21 cellular contexts compared by ENCODE assay signal in genomic region chr20:25462166-25462565, GRCh38. TPM values are rescaled to one million over a fixed set of nuclear protein-coding genes. Genes with fewer than 3 reads are reported as not detected.
DNase-seq lines count a peak whose midpoint lies in the region; ATAC-seq and TF ChIP-seq lines count a peak whose summit lies in the region.
"Had no signal": no experiment of that assay in that cellular context is flagged by ENCODE, and none has a peak within 500 bp of the region (broad histone marks: within the 10 kb centered on the region; RNA-seq: fewer than 3 reads in every experiment).

No MANE protein-coding gene starts in this region.

- TF ChIP-seq CTCF in H9 (conservative IDR thresholded peaks at IDR 0.05) (no peak), endodermal cell (conservative IDR thresholded peaks at IDR 0.05) (no peak), progenitor cell of endocrine pancreas (IDR thresholded peaks at IDR 0.05; ENCODE audit: unreplicated experiment) (no peak), omental fat pad (IDR thresholded peaks at IDR 0.05) (no peak)
- no peak for TF ChIP-seq CTCF in activated CD8-positive, alpha-beta T cell treated with anti-CD3 and anti-CD28 coated beads for 36 hours (IDR thresholded peaks at IDR 0.05)

- H3K27me3 ChIP-seq in H9 (ENCODE audit: insufficient read depth, low read length): no peaks in the 10 kb centered on the region
- H3K27me3 ChIP-seq in endodermal cell (ENCODE audit: control insufficient read depth, insufficient read depth, low read length, poor library complexity, severe bottlenecking): no peaks in the 10 kb centered on the region
- H3K27me3 ChIP-seq: SJSA1 had no signal

- H3K9ac ChIP-seq in H9 (ENCODE audit: extremely low read depth, insufficient read length, low read length): no peak overlapping the region
- H3K9ac ChIP-seq in endodermal cell (ENCODE audit: extremely low read depth, low read length, poor library complexity, severe bottlenecking): no peak overlapping the region

- no peak overlapping the region for H4K8ac ChIP-seq in H9 (replicated peaks; ENCODE audit: insufficient read length, low read depth, low read length)

- H2BK12ac ChIP-seq in H9 (ENCODE audit: insufficient read length, low read depth, low read length): no peak overlapping the region

- CTCF ChIA-PET in activated CD8-positive, alpha-beta T cell treated with anti-CD3 and anti-CD28 coated beads for 36 hours (lab: Charles Lee): interaction anchor here (1.7 kb wide), 1 partner anchor 8 kb away, joined by 5 read pairs; no protein-coding TSS in a partner anchor

- peaks cover 3 to 11% of the 10 kb centered on the region in 2 experiments; a peak in 3 of 4 replicates for H3K4me1 Mint-ChIP-seq in H9
- no peaks in the 10 kb centered on the region for H3K4me1 Mint-ChIP-seq in endodermal cell
- H3K4me1 Mint-ChIP-seq in progenitor cell of endocrine pancreas (ENCODE audit: low read depth): no peaks in the 10 kb centered on the region
- H3K4me1 Mint-ChIP-seq in activated CD8-positive, alpha-beta T cell treated with anti-CD3 and anti-CD28 coated beads for 36 hours (ENCODE audit: low read depth): no peaks in the 10 kb centered on the region
- H3K4me1 Mint-ChIP-seq: CD8-positive, alpha-beta memory T cell had no signal

- no peak overlapping the region for H3K4me3 ChIP-seq in endodermal cell (ENCODE audit: low read length)
- H3K4me3 ChIP-seq: SJSA1 had no signal

- peaks cover 61 to 86% (median 85%) of the 10 kb centered on the region in 3 experiments for H3K36me3 Mint-ChIP-seq in H9 (ENCODE audit: insufficient read depth in 1 of 3, low read depth in 3 of 3)
- H3K36me3 Mint-ChIP-seq in endodermal cell (ENCODE audit: low read depth): peaks cover 78% of the 10 kb centered on the region
- peaks cover 34% of the 10 kb centered on the region for H3K36me3 Mint-ChIP-seq in progenitor cell of endocrine pancreas (ENCODE audit: insufficient read depth)
- H3K36me3 Mint-ChIP-seq in activated CD8-positive, alpha-beta T cell treated with anti-CD3 and anti-CD28 coated beads for 36 hours (ENCODE audit: low read depth): no peaks in the 10 kb centered on the region

- H2AFZ ChIP-seq in H9 (ENCODE audit: low read length): no peak overlapping the region

- ATAC-seq in omental fat pad (ENCODE audit: low FRiP score): no peak
- ATAC-seq in activated CD8-positive, alpha-beta T cell treated with anti-CD3 and anti-CD28 coated beads for 36 hours: no peak
- ATAC-seq: HCT116 had no signal

- no peak overlapping the region for H3K27ac ChIP-seq in H9 (ENCODE audit: insufficient read length, low read depth, low read length)
- H3K27ac ChIP-seq in endodermal cell (ENCODE audit: low read depth, low read length): no peak overlapping the region
- H3K27ac ChIP-seq: SJSA1 had no signal

- no peaks in the 10 kb centered on the region for H4K20me1 ChIP-seq in H9 (ENCODE audit: control insufficient read depth, insufficient read depth, insufficient read length)

- H3T11ph ChIP-seq in H9 (ENCODE audit: low read length): no peak overlapping the region

- H4K5ac ChIP-seq in H9 (ENCODE audit: insufficient read length, low read depth, low read length): no peak overlapping the region

- intact Hi-C loops in activated CD8-positive, alpha-beta T cell treated with anti-CD3 and anti-CD28 coated beads for 36 hours (cut with micrococcal nuclease): loop anchor here (10.0 kb wide), 1 partner anchor 63 kb away; no protein-coding TSS in a partner anchor

- no peaks in the 10 kb centered on the region for H3K23me2 ChIP-seq in H9 (ENCODE audit: insufficient read length, low read depth, low read length, poor library complexity, severe bottlenecking)

- H3K56ac ChIP-seq in H9 (ENCODE audit: insufficient read length, low read depth, low read length): no peak overlapping the region

- no peaks in the 10 kb centered on the region for H3K79me1 ChIP-seq in H9 (ENCODE audit: insufficient read depth, low read depth, low read length, poor library complexity, severe bottlenecking)

- H3K18ac ChIP-seq in H9 (ENCODE audit: insufficient read length, low read depth, low read length): no peak overlapping the region

- no peak overlapping the region for H4K91ac ChIP-seq in H9 (ENCODE audit: insufficient read length, low read depth, low read length)

- H3K4me1 ChIP-seq in H9 (ENCODE audit: insufficient read depth, low read length) (no peaks in the 10 kb centered on the region), endodermal cell (ENCODE audit: control insufficient read depth, insufficient read depth, low read length) (no peaks in the 10 kb centered on the region)
- H3K4me1 ChIP-seq: SJSA1 had no signal

- H3K9me3 Mint-ChIP-seq in H9: no peaks in the 10 kb centered on the region; a peak in 1 of 5 replicates
- no peaks in the 10 kb centered on the region for H3K9me3 Mint-ChIP-seq in endodermal cell
- no peaks in the 10 kb centered on the region for H3K9me3 Mint-ChIP-seq in progenitor cell of endocrine pancreas (ENCODE audit: low read depth)
- H3K9me3 Mint-ChIP-seq in activated CD8-positive, alpha-beta T cell treated with anti-CD3 and anti-CD28 coated beads for 36 hours: no peaks in the 10 kb centered on the region
- H3K9me3 Mint-ChIP-seq: CD8-positive, alpha-beta memory T cell; IgD-negative memory B cell had no signal

- peaks cover 86% of the 10 kb centered on the region for H3K36me3 ChIP-seq in endodermal cell (ENCODE audit: control insufficient read depth, insufficient read depth, low read length)

- H2BK5ac ChIP-seq in H9 (ENCODE audit: insufficient read length, low read length): no peak overlapping the region

- H3K27me3 Mint-ChIP-seq in H9 (ENCODE audit: low read depth): no peaks in the 10 kb centered on the region
- H3K27me3 Mint-ChIP-seq in endodermal cell (ENCODE audit: insufficient read depth): no peaks in the 10 kb centered on the region
- no peaks in the 10 kb centered on the region for H3K27me3 Mint-ChIP-seq in progenitor cell of endocrine pancreas
- no peaks in the 10 kb centered on the region for H3K27me3 Mint-ChIP-seq in activated CD8-positive, alpha-beta T cell treated with anti-CD3 and anti-CD28 coated beads for 36 hours

- no peak overlapping the region for H2AK5ac ChIP-seq in H9 (ENCODE audit: insufficient read length, low read length)

- H3K4ac ChIP-seq in H9 (ENCODE audit: low read depth, low read length): no peak overlapping the region

- H3K79me2 ChIP-seq in H9 (ENCODE audit: insufficient read depth, low read length): no peaks in the 10 kb centered on the region

- DNase-seq in CD1c-positive myeloid dendritic cell (ENCODE audit: extremely low spot score) (peak; percentile 72), H9 (no peak), endodermal cell (no peak), progenitor cell of endocrine pancreas (ENCODE audit: low spot score, unreplicated experiment) (no peak), omental fat pad (ENCODE audit: low spot score) (no peak)
- no peak for DNase-seq in activated CD4-positive, alpha-beta T cell treated with anti-CD3 and anti-CD28 coated beads, Interleukin-2, amount 50 U/mL, for 1 hour
- no peak for DNase-seq in activated CD8-positive, alpha-beta T cell treated with anti-CD3 and anti-CD28 coated beads for 36 hours
- DNase-seq: C1 segment of cervical spinal cord; Calu3; CD8-positive, alpha-beta memory T cell; DMS153; NCI-H1694; NCI-H2081; NCI-H2171; NCI-H345; NCI-H524; NCI-H774; NK-92 treated with Interleukin-12 subunit alpha and Interleukin-12 subunit beta, amount 100 ng/mL, for 24 hours had no signal

- H3K4me2 ChIP-seq in H9 (ENCODE audit: insufficient read depth, insufficient read length, low read length): no peak overlapping the region

- no CpG with 5 or more reads among the region's 7 CpGs for WGBS in H9 (ENCODE audit: extremely low coverage, insufficient read length, low lambda C conversion rate)
- 88 to 95% methylated on average over 6 to 7 of the region's 7 CpGs for WGBS in endodermal cell (ENCODE audit: insufficient coverage in 1 of 2, insufficient read length in 1 of 2), 2 experiments

- POLR2A ChIA-PET in activated CD8-positive, alpha-beta T cell treated with anti-CD3 and anti-CD28 coated beads for 36 hours (lab: Charles Lee): no interaction called here

- H3K14ac ChIP-seq in H9 (ENCODE audit: insufficient read depth, low read length): no peak overlapping the region

- H3K27ac Mint-ChIP-seq in H9 (peak overlapping the region in 2 of 3 experiments; percentile 53 to 61; a peak in 1 of 7 replicates), endodermal cell (peak overlapping the region; percentile 68), progenitor cell of endocrine pancreas (peak overlapping the region; percentile 64)
- H3K27ac Mint-ChIP-seq in activated CD8-positive, alpha-beta T cell treated with anti-CD3 and anti-CD28 coated beads for 36 hours: no peak overlapping the region
- H3K27ac Mint-ChIP-seq: IgD-negative memory B cell had no signal

- no peak overlapping the region for H2BK20ac ChIP-seq in H9 (ENCODE audit: low read depth, low read length, poor library complexity, severe bottlenecking)

- H3K4me3 Mint-ChIP-seq in H9: no peak overlapping the region
- no peak overlapping the region for H3K4me3 Mint-ChIP-seq in endodermal cell
- no peak overlapping the region for H3K4me3 Mint-ChIP-seq in progenitor cell of endocrine pancreas (ENCODE audit: low read depth)
- no peak overlapping the region for H3K4me3 Mint-ChIP-seq in activated CD8-positive, alpha-beta T cell treated with anti-CD3 and anti-CD28 coated beads for 36 hours
- H3K4me3 Mint-ChIP-seq: CD8-positive, alpha-beta memory T cell had no signal

- H3K9me3 ChIP-seq in H9 (ENCODE audit: control insufficient read depth, low read depth, low read length) (no peaks in the 10 kb centered on the region), endodermal cell (ENCODE audit: control insufficient read depth, low read length) (no peaks in the 10 kb centered on the region)
- H3K9me3 ChIP-seq: SJSA1 had no signal

- no peak overlapping the region for H2BK120ac ChIP-seq in H9 (ENCODE audit: low read depth, low read length, poor library complexity, severe bottlenecking)

- no peak overlapping the region for H3K23ac ChIP-seq in H9 (ENCODE audit: insufficient read length, low read depth, low read length)

- H2BK15ac ChIP-seq in H9 (ENCODE audit: low read depth, low read length): no peak overlapping the region

RNA-seq across cellular contexts. Expression of gene GINS1, which starts 54.7 kb away (rescaled TPM):
- total RNA-seq in H9 (2021): 74.3 and 74.5 TPM in 2 replicates
- 10 to 100 TPM; 40.2 to 48.6 TPM for total RNA-seq in endodermal cell
- 26.7 TPM for polyA plus RNA-seq in endodermal cell (2013, experiment 1 of 2)
- polyA plus RNA-seq in endodermal cell (2013, experiment 2 of 2): 30.4 TPM
- total RNA-seq in progenitor cell of endocrine pancreas: 25.2 and 29.0 TPM in 2 replicates
- 1 to 10 TPM in 1 of 4 donors, under 1 TPM in 3; 0.13 to 1.1 (median 0.58) TPM for total RNA-seq in omental fat pad
- total RNA-seq in activated CD8-positive, alpha-beta T cell treated with anti-CD3 and anti-CD28 coated beads for 36 hours: 10 to 100 TPM; 34.9 to 35.9 TPM

Comparison
In these comparisons a context has a peak if more than half of its experiments do, and no peak if none do; other contexts are left out.
1. RNA of gene GINS1, which starts 54.7 kb away (total RNA-seq): 74.3 to 74.5 TPM in H9, 40.2 to 48.6 TPM in endodermal cell, 34.9 to 35.9 TPM in activated CD8-positive, alpha-beta T cell treated with anti-CD3 and anti-CD28 coated beads for 36 hours and 25.2 to 29.0 TPM in progenitor cell of endocrine pancreas; 0.13 to 1.1 TPM in omental fat pad; every median in the first group is over 10 times any median in the second.